ENCODE assay signal across 18 cellular contexts in the genomic region with DNA sequence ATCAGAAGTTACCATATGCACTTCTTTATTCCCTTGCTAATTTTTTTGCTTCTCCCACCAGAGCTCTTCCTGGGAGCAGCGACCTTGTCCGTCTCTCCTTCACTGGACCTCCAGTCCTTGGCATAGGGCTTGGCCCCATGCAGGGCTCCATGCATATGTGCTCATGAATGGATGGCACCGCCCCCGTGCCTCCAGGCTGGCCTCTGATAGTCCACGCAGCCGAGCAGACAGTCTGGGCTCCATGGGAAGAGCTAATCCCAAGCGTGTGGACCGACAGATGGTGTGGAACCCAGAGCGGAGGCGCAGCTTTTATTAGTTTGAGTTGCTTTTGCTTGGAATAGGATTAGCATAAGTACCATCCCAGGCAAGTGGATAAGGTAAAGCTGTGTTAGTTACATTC. TPM values are rescaled to one million over a fixed set of nuclear protein-coding genes. Genes with fewer than 3 reads are reported as not detected.
DNase-seq lines count a peak whose midpoint lies in the region; ATAC-seq and TF ChIP-seq lines count a peak whose summit lies in the region.
"Had no signal": no experiment of that assay in that cellular context is flagged by ENCODE, and none has a peak within 500 bp of the region (broad histone marks: within the 10 kb centered on the region; RNA-seq: fewer than 3 reads in every experiment).

No MANE protein-coding gene starts in this region.

- no peaks in the 10 kb centered on the region for H3K9me3 ChIP-seq in H9 (ENCODE audit: control insufficient read depth, low read depth, low read length)
- H3K9me3 ChIP-seq: Caco-2, MG63 had no signal

- no peak overlapping the region for H2AK5ac ChIP-seq in H9 (ENCODE audit: insufficient read length, low read length)

- H3K79me1 ChIP-seq in H9 (ENCODE audit: insufficient read depth, low read depth, low read length, poor library complexity, severe bottlenecking) = no peaks in the 10 kb centered on the region

- no peak overlapping the region for H2BK5ac ChIP-seq in H9 (ENCODE audit: insufficient read length, low read length)

- H3T11ph ChIP-seq in H9 (ENCODE audit: low read length) = no peak overlapping the region

- H3K27me3 ChIP-seq in H9 (ENCODE audit: insufficient read depth, low read length) = no peaks in the 10 kb centered on the region
- H3K27me3 ChIP-seq: MG63 had no signal

- intact Hi-C loops in activated T-helper 2 cell treated with anti-CD3 and anti-CD28 coated beads, Interferon-gamma antibody, Interleukin-2, Interleukin-4, amounts not matched to agents 10 μg/mL and 5 μg/mL and 100 μg/mL, durations not matched to agents 14 hours and 24 hours and 36 hours (cut with micrococcal nuclease) = no loop called here

- H4K20me1 ChIP-seq in H9 (ENCODE audit: control insufficient read depth, insufficient read depth, insufficient read length) = no peaks in the 10 kb centered on the region

- H3K23me2 ChIP-seq in H9 (ENCODE audit: insufficient read length, low read depth, low read length, poor library complexity, severe bottlenecking) = no peaks in the 10 kb centered on the region

- H2BK15ac ChIP-seq in H9 (ENCODE audit: low read depth, low read length) = no peak overlapping the region

- no peak overlapping the region for H3K27ac Mint-ChIP-seq in H9
- no peak overlapping the region for H3K27ac Mint-ChIP-seq in activated T-helper 2 cell treated with anti-CD3 and anti-CD28 coated beads, Interferon-gamma antibody, Interleukin-2, Interleukin-4, amounts not matched to agents 10 μg/mL and 5 μg/mL and 100 μg/mL, durations not matched to agents 14 hours and 24 hours and 36 hours

- no peak overlapping the region for H2BK120ac ChIP-seq in H9 (ENCODE audit: low read depth, low read length, poor library complexity, severe bottlenecking)

- peaks cover 5 to 9% of the 10 kb centered on the region in 2 experiments; a peak in 3 of 4 replicates for H3K4me1 Mint-ChIP-seq in H9
- no peaks in the 10 kb centered on the region for H3K4me1 Mint-ChIP-seq in activated T-helper 2 cell treated with anti-CD3 and anti-CD28 coated beads, Interferon-gamma antibody, Interleukin-2, Interleukin-4, amounts not matched to agents 10 μg/mL and 5 μg/mL and 100 μg/mL, durations not matched to agents 14 hours and 24 hours and 36 hours (ENCODE audit: low read depth)

- H3K56ac ChIP-seq in H9 (ENCODE audit: insufficient read length, low read depth, low read length) = no peak overlapping the region

- H3K14ac ChIP-seq in H9 (ENCODE audit: insufficient read depth, low read length) = no peak overlapping the region

- no peak overlapping the region for H2BK20ac ChIP-seq in H9 (ENCODE audit: low read depth, low read length, poor library complexity, severe bottlenecking)

- H3K4me3 Mint-ChIP-seq in H9 = no peak overlapping the region
- no peak overlapping the region for H3K4me3 Mint-ChIP-seq in activated T-helper 2 cell treated with anti-CD3 and anti-CD28 coated beads, Interferon-gamma antibody, Interleukin-2, Interleukin-4, amounts not matched to agents 10 μg/mL and 5 μg/mL and 100 μg/mL, durations not matched to agents 14 hours and 24 hours and 36 hours (ENCODE audit: low read depth)

- H3K27ac ChIP-seq in H9 (ENCODE audit: insufficient read length, low read depth, low read length) = no peak overlapping the region
- H3K27ac ChIP-seq: RWPE1 had no signal

- no peaks in the 10 kb centered on the region for H3K4me1 ChIP-seq in H9 (ENCODE audit: insufficient read depth, low read length)
- H3K4me1 ChIP-seq: Caco-2 had no signal

- ATAC-seq in left lobe of liver (no peak), HG03280 (IDR thresholded peaks at IDR 0.05; ENCODE audit: unreplicated experiment) (no peak)

- no peaks in the 10 kb centered on the region for H3K79me2 ChIP-seq in H9 (ENCODE audit: insufficient read depth, low read length)

- H2AFZ ChIP-seq in H9 (ENCODE audit: low read length) = no peak overlapping the region

- DNase-seq in D341Med (ENCODE audit: low spot score) (peak; percentile 92), H9 (peak; percentile 20), NCI-H82 treated with DMSO at 0.1 percent for 48 hours (lab: John Stamatoyannopoulos, UW; ENCODE audit: unreplicated experiment) (peak; percentile 99), left lobe of liver (ENCODE audit: low spot score) (peak; percentile 23), GM10266 (ENCODE audit: extremely low spot score) (no peak), hypothalamus (lab: John Stamatoyannopoulos, UW) (no peak)
- no peak for DNase-seq in activated T-helper 2 cell treated with anti-CD3 and anti-CD28 coated beads, Interferon-gamma antibody, Interleukin-2, Interleukin-4, amounts not matched to agents 10 μg/mL and 5 μg/mL and 100 μg/mL, durations not matched to agents 14 hours and 24 hours and 36 hours (ENCODE audit: low spot score)
- DNase-seq: Caco-2, DND-41, MG63, NCI-H1105, NCI-H1930, NCI-H510A treated with DMSO at 0.1 percent for 48 hours had no signal

- H3K4ac ChIP-seq in H9 (ENCODE audit: low read depth, low read length) = no peak overlapping the region

- no peak overlapping the region for H3K23ac ChIP-seq in H9 (ENCODE audit: insufficient read length, low read depth, low read length)

- no peak overlapping the region for H4K5ac ChIP-seq in H9 (ENCODE audit: insufficient read length, low read depth, low read length)

- H3K18ac ChIP-seq in H9 (ENCODE audit: insufficient read length, low read depth, low read length) = no peak overlapping the region

- no peak overlapping the region for H3K9ac ChIP-seq in H9 (ENCODE audit: extremely low read depth, insufficient read length, low read length)

- H4K8ac ChIP-seq in H9 (replicated peaks; ENCODE audit: insufficient read length, low read depth, low read length) = no peak overlapping the region

- no peaks in the 10 kb centered on the region for H3K36me3 Mint-ChIP-seq in H9 (ENCODE audit: insufficient read depth in 1 of 3, low read depth in 3 of 3)
- H3K36me3 Mint-ChIP-seq in activated T-helper 2 cell treated with anti-CD3 and anti-CD28 coated beads, Interferon-gamma antibody, Interleukin-2, Interleukin-4, amounts not matched to agents 10 μg/mL and 5 μg/mL and 100 μg/mL, durations not matched to agents 14 hours and 24 hours and 36 hours (ENCODE audit: low read depth) = no peaks in the 10 kb centered on the region

- no peaks in the 10 kb centered on the region; the same call in 1 of the 2 replicates for H3K27me3 Mint-ChIP-seq in H9 (ENCODE audit: low read depth)
- H3K27me3 Mint-ChIP-seq in activated T-helper 2 cell treated with anti-CD3 and anti-CD28 coated beads, Interferon-gamma antibody, Interleukin-2, Interleukin-4, amounts not matched to agents 10 μg/mL and 5 μg/mL and 100 μg/mL, durations not matched to agents 14 hours and 24 hours and 36 hours (ENCODE audit: low read depth) = no peaks in the 10 kb centered on the region

- H2BK12ac ChIP-seq in H9 (ENCODE audit: insufficient read length, low read depth, low read length) = no peak overlapping the region

- no peak overlapping the region for H4K91ac ChIP-seq in H9 (ENCODE audit: insufficient read length, low read depth, low read length)

- TF ChIP-seq CTCF in H9 (conservative IDR thresholded peaks at IDR 0.05) (no peak), GM10266 (IDR thresholded peaks at IDR 0.05; ENCODE audit: control insufficient read depth, insufficient read depth, low read depth, missing control alignments) (no peak)

- no peaks in the 10 kb centered on the region for H3K9me3 Mint-ChIP-seq in H9
- H3K9me3 Mint-ChIP-seq in activated T-helper 2 cell treated with anti-CD3 and anti-CD28 coated beads, Interferon-gamma antibody, Interleukin-2, Interleukin-4, amounts not matched to agents 10 μg/mL and 5 μg/mL and 100 μg/mL, durations not matched to agents 14 hours and 24 hours and 36 hours = no peaks in the 10 kb centered on the region

- no CpG with 5 or more reads among the region's 10 CpGs for WGBS in H9 (ENCODE audit: extremely low coverage, insufficient read length, low lambda C conversion rate)

- no peak overlapping the region for H3K4me2 ChIP-seq in H9 (ENCODE audit: insufficient read depth, insufficient read length, low read length)

RNA-seq across cellular contexts. Expression of a gene that starts 41.8 kb away (rescaled TPM):
- total RNA-seq in H9 (2021) = not detected in 2 replicates
- not detected for total RNA-seq in left lobe of liver
- total RNA-seq in activated T-helper 2 cell treated with anti-CD3 and anti-CD28 coated beads, Interferon-gamma antibody, Interleukin-2, Interleukin-4, amounts not matched to agents 10 μg/mL and 5 μg/mL and 100 μg/mL, durations not matched to agents 14 hours and 24 hours and 36 hours = not detected in 2 replicates
- total RNA-seq: A673, Caco-2, H4, SK-MEL-5 had no signal

RNA-seq across cellular contexts. Expression of a gene that starts 57.6 kb away (rescaled TPM):
- total RNA-seq in H9 (2021) = 4.8 and 5.3 TPM in 2 replicates
- total RNA-seq in left lobe of liver = 2.9 TPM
- total RNA-seq in activated T-helper 2 cell treated with anti-CD3 and anti-CD28 coated beads, Interferon-gamma antibody, Interleukin-2, Interleukin-4, amounts not matched to agents 10 μg/mL and 5 μg/mL and 100 μg/mL, durations not matched to agents 14 hours and 24 hours and 36 hours = 12.8 and 13.2 TPM in 2 replicates

RNA-seq across cellular contexts. Expression of a gene that starts 58.0 kb away (rescaled TPM):
- total RNA-seq in H9 (2021) = 111 and 131 TPM in 2 replicates
- total RNA-seq in left lobe of liver = 275 TPM
- total RNA-seq in activated T-helper 2 cell treated with anti-CD3 and anti-CD28 coated beads, Interferon-gamma antibody, Interleukin-2, Interleukin-4, amounts not matched to agents 10 μg/mL and 5 μg/mL and 100 μg/mL, durations not matched to agents 14 hours and 24 hours and 36 hours = 128 and 133 TPM in 2 replicates

Comparison
In these comparisons a context has a peak if more than half of its experiments do, and no peak if none do; other contexts are left out.
1. DNase-seq: peak in D341Med (single experiment), H9 (single experiment), NCI-H82 treated with DMSO at 0.1 percent for 48 hours (single experiment) and left lobe of liver (single experiment); none in GM10266 (single experiment), activated T-helper 2 cell treated with anti-CD3 and anti-CD28 coated beads, Interferon-gamma antibody, Interleukin-2, Interleukin-4, amounts not matched to agents 10 μg/mL and 5 μg/mL and 100 μg/mL, durations not matched to agents 14 hours and 24 hours and 36 hours (single experiment) and hypothalamus (0 of 51).